Comparison of ENCODE assay signal across 8 cellular contexts in genomic region chr5:154753792-154754191, GRCh38. TPM values are rescaled to one million over a fixed set of nuclear protein-coding genes. Genes with fewer than 3 reads are reported as not detected.
DNase-seq lines count a peak whose midpoint lies in the region; ATAC-seq, FAIRE-seq and TF ChIP-seq lines count a peak whose summit lies in the region.

No MANE protein-coding gene starts in this region.

- H3K4me3 Mint-ChIP-seq in activated T-cell treated with anti-CD3 and anti-CD28 coated beads, Interleukin-2, amount 50 U/mL, for 4 hours, result peak overlapping the region; percentile 88
- H3K4me3 Mint-ChIP-seq in activated B cell treated with CpG ODN at 0.5 μM for 24 hours, result peak overlapping the region; percentile 82

- H3K36me3 Mint-ChIP-seq in activated T-cell treated with anti-CD3 and anti-CD28 coated beads, Interleukin-2, amount 50 U/mL, for 4 hours (ENCODE audit: insufficient read depth), result peaks cover 3% of the 10 kb centered on the region
- H3K36me3 Mint-ChIP-seq in activated B cell treated with CpG ODN at 0.5 μM for 24 hours (ENCODE audit: low read depth), result peaks cover 6% of the 10 kb centered on the region

- H3K4me1 ChIP-seq in foreskin keratinocyte (peaks cover 16% of the 10 kb centered on the region), pancreas (peaks cover 17 to 27% (median 22%) of the 10 kb centered on the region in 3 donors)

- H3K4me3 ChIP-seq in pancreas, result peak overlapping the region in 1 of 4 donors; percentile 46

- no peak for ATAC-seq in activated T-cell treated with anti-CD3 and anti-CD28 coated beads, Interleukin-2, amount 50 U/mL, for 4 hours
- ATAC-seq in activated B cell treated with CpG ODN at 0.5 μM for 24 hours (ENCODE audit: low read depth) (no peak), foreskin keratinocyte (no peak), pancreas (peak in 3 of 4 donors; percentile 2 to 13 (median 4)), GM21381 (IDR thresholded peaks at IDR 0.05; ENCODE audit: unreplicated experiment) (no peak)

- no peaks in the 10 kb centered on the region for H3K36me3 ChIP-seq in pancreas

- H3K27ac ChIP-seq in foreskin keratinocyte (peak overlapping the region; percentile 93), pancreas (peak overlapping the region; percentile 69 to 94 (median 84))

- H3K27ac Mint-ChIP-seq in activated B cell treated with CpG ODN at 0.5 μM for 24 hours, result peak overlapping the region; percentile 93

- TF ChIP-seq CTCF in activated B cell treated with CpG ODN at 0.5 μM for 24 hours (IDR thresholded peaks at IDR 0.05) (no peak), foreskin keratinocyte (conservative IDR thresholded peaks at IDR 0.05) (no peak), pancreas (IDR thresholded peaks at IDR 0.05) (no peak)

- H3K27me3 ChIP-seq in foreskin keratinocyte (no peaks in the 10 kb centered on the region), pancreas (no peaks in the 10 kb centered on the region)

- intact Hi-C loops in activated B cell treated with CpG ODN at 0.5 μM for 24 hours (cut with micrococcal nuclease), result loop anchor here (2.0 kb wide), 2 partner anchors 103 to 715 kb away; partner anchors contain the start of genes FAM114A2 and MFAP3
- intact Hi-C loops in pancreas (cut with DNase I), result no loop called here

- H3K9me3 Mint-ChIP-seq in activated T-cell treated with anti-CD3 and anti-CD28 coated beads, Interleukin-2, amount 50 U/mL, for 4 hours, result no peaks in the 10 kb centered on the region
- no peaks in the 10 kb centered on the region for H3K9me3 Mint-ChIP-seq in activated B cell treated with CpG ODN at 0.5 μM for 24 hours

- no peaks in the 10 kb centered on the region for H3K9me3 ChIP-seq in pancreas

- POLR2A ChIA-PET in activated B cell treated with CpG ODN at 0.5 μM for 24 hours (lab: Charles Lee), result interaction anchor here (0.7 to 2.0 kb wide), 3 partner anchors 12 to 105 kb away, joined by 3 to 8 read pairs (median 4); partner anchors contain the start of gene CNOT8

- FAIRE-seq in pancreas (lab: Jason Lieb, UNC), result no peak

- WGBS in pancreas, 2 donors, result 15 to 16% methylated on average over 5 of the region's 5 CpGs

- DNase-seq in activated T-cell treated with anti-CD3 and anti-CD28 coated beads, Interleukin-2, amount 50 U/mL, for 4 hours, result no peak
- DNase-seq in activated T-cell treated with anti-CD3 and anti-CD28 coated beads, Interleukin-2, amount 50 U/mL, for 48 hours, result no peak
- no peak for DNase-seq in activated B cell treated with CpG ODN at 0.5 μM for 24 hours
- peak in 1 of 2 donors; percentile 68 for DNase-seq in foreskin keratinocyte
- DNase-seq in pancreas, result peak in 4 of 6 donors; percentile 26 to 53 (median 42)
- no peak for DNase-seq in COLO829 (ENCODE audit: low spot score)
- no peak for DNase-seq in COLO668 (lab: John Stamatoyannopoulos, UW; ENCODE audit: unreplicated experiment)

- CTCF ChIA-PET in activated B cell treated with CpG ODN at 0.5 μM for 24 hours (lab: Charles Lee), result no interaction called here

- H3K27me3 Mint-ChIP-seq in activated T-cell treated with anti-CD3 and anti-CD28 coated beads, Interleukin-2, amount 50 U/mL, for 4 hours (ENCODE audit: low read depth), result no peaks in the 10 kb centered on the region
- H3K27me3 Mint-ChIP-seq in activated B cell treated with CpG ODN at 0.5 μM for 24 hours, result no peaks in the 10 kb centered on the region

- peaks cover 25% of the 10 kb centered on the region for H3K4me1 Mint-ChIP-seq in activated T-cell treated with anti-CD3 and anti-CD28 coated beads, Interleukin-2, amount 50 U/mL, for 4 hours (ENCODE audit: low read depth)
- peaks cover 35% of the 10 kb centered on the region for H3K4me1 Mint-ChIP-seq in activated B cell treated with CpG ODN at 0.5 μM for 24 hours

RNA-seq across cellular contexts. Expression of gene LARP1, which starts 1.4 kb away (rescaled TPM):
- 100 to 1,000 TPM; 412 to 443 (median 432) TPM for total RNA-seq in activated T-cell treated with anti-CD3 and anti-CD28 coated beads, Interleukin-2, amount 50 U/mL, for 4 hours
- total RNA-seq in activated B cell treated with CpG ODN at 0.5 μM for 24 hours (205 and 231 TPM in 2 replicates), foreskin keratinocyte (129 and 149 TPM in 2 replicates), pancreas (100 to 1,000 TPM; 108 to 195 (median 119) TPM)
- polyA plus RNA-seq in foreskin keratinocyte (27.7 and 35.9 TPM in 2 replicates), pancreas (10 to 100 TPM; 35.8 to 50.4 TPM)

Comparison
In these comparisons a context has a peak if more than half of its experiments do, and no peak if none do; other contexts are left out.
1. ATAC-seq: peak in pancreas (3 of 4); none in activated T-cell treated with anti-CD3 and anti-CD28 coated beads, Interleukin-2, amount 50 U/mL, for 4 hours (0 of 2), activated B cell treated with CpG ODN at 0.5 μM for 24 hours (single experiment), foreskin keratinocyte (single experiment) and GM21381 (single experiment).
2. DNase-seq: peak in pancreas (4 of 6); none in activated T-cell treated with anti-CD3 and anti-CD28 coated beads, Interleukin-2, amount 50 U/mL, for 4 hours (single experiment), activated T-cell treated with anti-CD3 and anti-CD28 coated beads, Interleukin-2, amount 50 U/mL, for 48 hours (0 of 2), activated B cell treated with CpG ODN at 0.5 μM for 24 hours (single experiment), COLO829 (single experiment) and COLO668 (single experiment).